Comparison of ENCODE assay signal across 8 cellular contexts in the genomic region with DNA sequence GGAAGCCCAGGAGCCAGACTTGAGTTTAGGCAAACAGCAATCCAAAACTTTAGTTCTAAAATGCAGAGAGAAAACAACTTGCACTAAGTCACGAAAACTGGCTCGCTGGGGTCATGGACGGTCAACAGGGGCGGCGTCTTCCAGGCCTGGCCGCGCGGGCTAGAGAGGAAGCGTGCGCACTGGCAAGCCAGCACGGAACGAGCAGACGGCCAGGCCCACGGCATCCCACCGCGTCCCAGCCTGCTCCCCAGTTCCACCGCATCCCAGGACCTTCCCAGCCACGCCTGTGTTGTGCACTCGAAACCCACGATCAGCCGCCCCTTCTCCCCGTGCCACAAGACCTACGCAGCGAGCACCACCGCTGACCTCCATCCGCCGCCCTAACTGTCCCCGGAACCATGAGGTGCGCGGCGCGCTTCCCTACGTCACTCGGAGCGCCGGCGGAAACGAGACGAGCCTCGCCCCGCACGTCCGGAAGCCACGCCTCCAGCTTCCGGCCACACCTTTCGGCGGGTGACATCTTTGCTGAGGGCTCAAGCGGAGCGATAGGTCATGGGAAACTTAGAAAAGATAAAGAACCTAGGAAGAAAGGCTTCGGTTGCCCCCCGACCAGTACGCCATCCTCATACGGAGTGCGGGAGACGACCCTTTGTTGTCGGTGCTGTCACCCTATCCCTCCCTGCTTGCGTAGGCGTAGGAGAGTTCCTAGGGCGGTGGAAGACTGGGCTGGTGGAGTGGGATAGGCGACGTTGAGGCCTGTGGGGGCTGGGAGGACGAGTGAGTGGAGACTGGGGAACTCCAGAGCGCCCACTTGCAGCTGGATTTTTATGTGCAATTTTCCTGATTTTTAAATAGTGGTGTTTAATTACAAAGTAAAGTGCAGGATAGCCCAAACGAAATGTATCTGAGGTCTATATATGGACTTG. TPM values are rescaled to one million over a fixed set of nuclear protein-coding genes. Genes with fewer than 3 reads are reported as not detected.
DNase-seq lines count a peak whose midpoint lies in the region; ATAC-seq and TF ChIP-seq lines count a peak whose summit lies in the region.

TBRG4 (minus strand) TSS at position 400 of the 926 bp plus-strand sequence. CDS start 2,460 bp downstream, outside the sequence.

- DNase-seq in ELF-1 (ENCODE audit: low read depth, low spot score) (peak; percentile 97), GOT3 (lab: John Stamatoyannopoulos, UW) (peak; percentile 86), RPMI8226 (peak; percentile 99), fibroblast of lung (ENCODE audit: low read depth in 2 of 2) (peak; percentile 92)
- DNase-seq in naive thymus-derived CD4-positive, alpha-beta T cell: peak; percentile 88 to 96 (median 94)
- peak; percentile 92 for DNase-seq in stimulated activated naive B cell treated with anti-CD40 and anti-IgM and Interleukin-4, amounts not matched to agents 10 μg/mL and 1 μg/mL and 100 μg/mL, for 72 hours

- H3K36me3 Mint-ChIP-seq in activated T-helper 17 cell treated with anti-CD3 and anti-CD28 coated beads, Interleukin-2, amount 50 U/mL, for 72 hours (ENCODE audit: low read depth): peaks cover 54% of the 10 kb centered on the region
- peaks cover 0 to 25% (median 16%) of the 10 kb centered on the region in 5 donors for H3K36me3 Mint-ChIP-seq in naive thymus-derived CD4-positive, alpha-beta T cell
- peaks cover 15 to 28% of the 10 kb centered on the region in 2 donors for H3K36me3 Mint-ChIP-seq in stimulated activated naive B cell treated with anti-CD40 and anti-IgM and Interleukin-4, amounts not matched to agents 10 μg/mL and 1 μg/mL and 100 μg/mL, for 72 hours

- peak within 1 kb of the TSS; percentile 95 for H3K4me3 Mint-ChIP-seq in activated T-helper 17 cell treated with anti-CD3 and anti-CD28 coated beads, Interleukin-2, amount 50 U/mL, for 72 hours
- H3K4me3 Mint-ChIP-seq in naive thymus-derived CD4-positive, alpha-beta T cell: peak within 1 kb of the TSS; percentile 93 to 100 (median 96)
- H3K4me3 Mint-ChIP-seq in stimulated activated naive B cell treated with anti-CD40 and anti-IgM and Interleukin-4, amounts not matched to agents 10 μg/mL and 1 μg/mL and 100 μg/mL, for 72 hours: peak within 1 kb of the TSS; percentile 91 to 98

- ATAC-seq in activated T-helper 17 cell treated with anti-CD3 and anti-CD28 coated beads, Interleukin-2, amount 50 U/mL, for 72 hours (replicated peaks): peak; percentile 98
- peak; percentile 94 for ATAC-seq in naive thymus-derived CD4-positive, alpha-beta T cell
- ATAC-seq in stimulated activated naive B cell treated with anti-CD40 and anti-IgM and Interleukin-4, amounts not matched to agents 10 μg/mL and 1 μg/mL and 100 μg/mL, for 72 hours (replicated peaks): peak; percentile 95 to 97

- H3K79me2 ChIP-seq in fibroblast of lung (ENCODE audit: control insufficient read depth, insufficient read depth, low read length): peaks cover 44% of the 10 kb centered on the region

- H4K20me1 ChIP-seq in fibroblast of lung (ENCODE audit: control insufficient read depth, extremely low read depth, insufficient read depth, low read length): no peaks in the 10 kb centered on the region

- H3K4me1 Mint-ChIP-seq in activated T-helper 17 cell treated with anti-CD3 and anti-CD28 coated beads, Interleukin-2, amount 50 U/mL, for 72 hours: peaks cover 21% of the 10 kb centered on the region
- H3K4me1 Mint-ChIP-seq in naive thymus-derived CD4-positive, alpha-beta T cell: peaks cover 30 to 59% (median 50%) of the 10 kb centered on the region in 7 donors
- peaks cover 23 to 27% of the 10 kb centered on the region in 2 donors for H3K4me1 Mint-ChIP-seq in stimulated activated naive B cell treated with anti-CD40 and anti-IgM and Interleukin-4, amounts not matched to agents 10 μg/mL and 1 μg/mL and 100 μg/mL, for 72 hours

- peak within 1 kb of the TSS; percentile 97 for H2AFZ ChIP-seq in fibroblast of lung (ENCODE audit: low read length)

- H3K27me3 Mint-ChIP-seq in activated T-helper 17 cell treated with anti-CD3 and anti-CD28 coated beads, Interleukin-2, amount 50 U/mL, for 72 hours: no peaks in the 10 kb centered on the region
- H3K27me3 Mint-ChIP-seq in naive thymus-derived CD4-positive, alpha-beta T cell: peaks cover 0 to 31% (median 0%) of the 10 kb centered on the region in 5 donors
- peaks cover 0 to 4% of the 10 kb centered on the region in 2 donors for H3K27me3 Mint-ChIP-seq in stimulated activated naive B cell treated with anti-CD40 and anti-IgM and Interleukin-4, amounts not matched to agents 10 μg/mL and 1 μg/mL and 100 μg/mL, for 72 hours

- peak within 1 kb of the TSS; percentile 69 to 92 (median 90) for H3K4me3 ChIP-seq in fibroblast of lung (replicated peaks in 1 of 4; ENCODE audit: control extremely low read depth in 1 of 4, insufficient read depth in 1 of 4, low read depth in 3 of 4, low read length in 4 of 4)
- peak within 1 kb of the TSS; percentile 80 for H3K4me3 ChIP-seq in naive thymus-derived CD4-positive, alpha-beta T cell (ENCODE audit: low read length)

- H3K27ac ChIP-seq in fibroblast of lung (ENCODE audit: insufficient read depth, low read length): peak within 1 kb of the TSS; percentile 95
- peak within 1 kb of the TSS; percentile 98 for H3K27ac ChIP-seq in naive thymus-derived CD4-positive, alpha-beta T cell (ENCODE audit: low read depth, low read length)

- POLR2A ChIA-PET in naive thymus-derived CD4-positive, alpha-beta T cell (lab: Charles Lee): interaction anchor here (0.5 to 3.4 kb wide), 22 partner anchors 12 to 622 kb away, joined by 3 to 37 read pairs (median 4); partner anchors contain the start of genes CCM2, DDX56, H2AZ2 and NUDCD3

- H3K27ac Mint-ChIP-seq in activated T-helper 17 cell treated with anti-CD3 and anti-CD28 coated beads, Interleukin-2, amount 50 U/mL, for 72 hours: peak within 1 kb of the TSS; percentile 99
- peak within 1 kb of the TSS; percentile 98 to 100 (median 99) for H3K27ac Mint-ChIP-seq in naive thymus-derived CD4-positive, alpha-beta T cell
- H3K27ac Mint-ChIP-seq in stimulated activated naive B cell treated with anti-CD40 and anti-IgM and Interleukin-4, amounts not matched to agents 10 μg/mL and 1 μg/mL and 100 μg/mL, for 72 hours: peak within 1 kb of the TSS; percentile 99

- H3K9me3 ChIP-seq in fibroblast of lung (ENCODE audit: control insufficient read depth, insufficient read depth, low read depth, low read length): no peaks in the 10 kb centered on the region
- no peaks in the 10 kb centered on the region for H3K9me3 ChIP-seq in naive thymus-derived CD4-positive, alpha-beta T cell (ENCODE audit: control insufficient read depth in 2 of 3, low read length in 3 of 3)

- peak within 1 kb of the TSS; percentile 69 for H3K4me2 ChIP-seq in fibroblast of lung (ENCODE audit: extremely low read depth, insufficient read depth, low read length)

- no peaks in the 10 kb centered on the region for H3K9me3 Mint-ChIP-seq in activated T-helper 17 cell treated with anti-CD3 and anti-CD28 coated beads, Interleukin-2, amount 50 U/mL, for 72 hours
- peaks cover 0 to 4% (median 0%) of the 10 kb centered on the region in 11 donors for H3K9me3 Mint-ChIP-seq in naive thymus-derived CD4-positive, alpha-beta T cell
- no peaks in the 10 kb centered on the region for H3K9me3 Mint-ChIP-seq in stimulated activated naive B cell treated with anti-CD40 and anti-IgM and Interleukin-4, amounts not matched to agents 10 μg/mL and 1 μg/mL and 100 μg/mL, for 72 hours

- peak within 1 kb of the TSS; percentile 92 for H3K9ac ChIP-seq in fibroblast of lung (ENCODE audit: insufficient read depth, low read length)

- peaks cover 7% of the 10 kb centered on the region for H3K4me1 ChIP-seq in fibroblast of lung (ENCODE audit: control insufficient read depth, extremely low read depth, insufficient read depth, low read length)
- H3K4me1 ChIP-seq in naive thymus-derived CD4-positive, alpha-beta T cell (ENCODE audit: control insufficient read depth in 2 of 2, insufficient read depth in 2 of 2, low read length in 2 of 2): peaks cover 17 to 45% of the 10 kb centered on the region in 2 donors

- intact Hi-C loops in naive thymus-derived CD4-positive, alpha-beta T cell (cut with micrococcal nuclease): loop anchor here (1.0 to 10.0 kb wide), 23 partner anchors 25 to 1029 kb away; partner anchors contain the start of genes MYO1G (in 2 of the 2), NUDCD3 (in 2 of the 2), OGDH (in 2 of the 2) and POLM (in 2 of the 2)

- CTCF ChIA-PET in naive thymus-derived CD4-positive, alpha-beta T cell (lab: Charles Lee): interaction anchor here (1.3 to 1.9 kb wide), 3 partner anchors 24 to 256 kb away, joined by 3 to 9 read pairs (median 4); no protein-coding TSS in a partner anchor

- peaks cover 11% of the 10 kb centered on the region for H3K36me3 ChIP-seq in fibroblast of lung (ENCODE audit: control insufficient read depth, insufficient read depth, low read length)
- H3K36me3 ChIP-seq in naive thymus-derived CD4-positive, alpha-beta T cell (ENCODE audit: control insufficient read depth in 2 of 3, insufficient read depth in 3 of 3, low read length in 3 of 3): peaks cover 19 to 28% (median 23%) of the 10 kb centered on the region in 3 experiments

- TF ChIP-seq CTCF in LNCAP (IDR thresholded peaks at IDR 0.05) (peak; percentile 46; the same call in 1 of the 2 replicates), fibroblast of lung (conservative IDR thresholded peaks at IDR 0.05 in 1 of 2, IDR thresholded peaks at IDR 0.05 in 1 of 2; ENCODE audit: low read depth in 1 of 2, low read length in 2 of 2) (peak; percentile 29 to 42)

- peaks cover 5% of the 10 kb centered on the region for H3K27me3 ChIP-seq in fibroblast of lung (ENCODE audit: control insufficient read depth, insufficient read depth, low read length)
- H3K27me3 ChIP-seq in naive thymus-derived CD4-positive, alpha-beta T cell (ENCODE audit: control insufficient read depth in 2 of 2, insufficient read depth in 2 of 2, low read length in 2 of 2): no peaks in the 10 kb centered on the region

RNA-seq across cellular contexts. Expression of gene TBRG4, which starts in this region (rescaled TPM):
- 100 to 1,000 TPM; 119 to 177 TPM for total RNA-seq in activated T-helper 17 cell treated with anti-CD3 and anti-CD28 coated beads, Interleukin-2, amount 50 U/mL, for 72 hours
- total RNA-seq in fibroblast of lung: 52.2 and 53.2 TPM in 2 replicates
- 27.4 and 51.7 TPM in 2 replicates for polyA plus RNA-seq in fibroblast of lung
- 27.5 and 46.0 TPM in 2 replicates for polyA plus RNA-seq in fibroblast of lung (2012)
- 61.9 and 94.8 TPM in 2 replicates for polyA minus RNA-seq in fibroblast of lung (ENCODE audit: low replicate concordance)
- total RNA-seq in naive thymus-derived CD4-positive, alpha-beta T cell: 100 to 1,000 TPM in 4 of 5 experiments, 10 to 100 TPM in 1; 93.7 to 143 (median 107) TPM
- 10 to 100 TPM; 55.1 to 99.1 TPM for polyA plus RNA-seq in naive thymus-derived CD4-positive, alpha-beta T cell

Comparison
In these comparisons a context has a peak if more than half of its experiments do, and no peak if none do; other contexts are left out.
1. Peak in every context shown above with its lines: DNase-seq, ATAC-seq, H3K4me3 ChIP-seq and H3K27ac ChIP-seq.